11 cellular contexts compared by ENCODE assay signal in the genomic region with DNA sequence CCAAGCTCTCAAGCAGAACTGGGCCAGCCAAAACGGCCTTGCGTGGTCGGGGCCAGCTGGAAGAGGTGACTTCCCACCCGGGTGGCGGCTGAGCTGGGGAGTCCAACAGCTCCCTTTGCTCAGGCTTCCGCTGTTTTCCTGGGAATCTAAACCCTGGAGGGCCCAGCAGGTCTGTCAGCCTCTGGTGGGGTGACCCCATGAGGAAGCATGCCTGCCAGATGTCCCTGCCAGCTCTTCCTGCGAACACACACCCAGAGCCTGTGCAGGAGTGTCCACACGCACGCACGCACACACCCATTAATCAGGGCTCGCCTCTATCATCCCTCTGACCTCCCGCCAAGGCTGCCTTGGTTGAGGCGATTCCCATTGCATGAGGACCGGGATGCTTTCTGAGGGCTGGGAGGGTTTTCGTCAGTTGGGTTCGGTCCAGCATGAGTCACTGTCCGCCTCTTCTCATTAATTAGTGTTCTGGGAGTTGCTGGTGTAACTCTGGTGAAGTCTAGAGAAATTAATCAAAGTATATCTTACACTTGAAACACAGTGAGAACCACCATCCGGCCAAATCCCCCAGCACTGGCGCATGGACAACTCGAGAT.
A peak's percentile ranks its signal among the peaks of the same experiment; 100 is the strongest.
DNase-seq lines count a peak whose midpoint lies in the region; ATAC-seq and TF ChIP-seq lines count a peak whose summit lies in the region.
"Had no signal": no experiment of that assay in that cellular context is flagged by ENCODE, and none has a peak within 500 bp of the region (broad histone marks: within the 10 kb centered on the region; RNA-seq: fewer than 3 reads in every experiment).

No MANE protein-coding gene starts in this region.

- intact Hi-C loops in left lung (cut with DNase I), result no loop called here
- intact Hi-C loops in thyroid gland (cut with DNase I), result no loop called here

- peaks cover 0 to 5% of the 10 kb centered on the region in 2 donors for H3K9me3 ChIP-seq in left lung
- H3K9me3 ChIP-seq in thyroid gland, result no peaks in the 10 kb centered on the region

- WGBS in thyroid gland, 2 donors, result 75 to 79% methylated on average over 17 to 20 of the region's 20 CpGs

- no peak for TF ChIP-seq CTCF in HFF-Myc (IDR thresholded peaks at IDR 0.05; ENCODE audit: low read depth, low read length, missing control alignments)
- TF ChIP-seq CTCF in cardiac fibroblast (IDR thresholded peaks at IDR 0.05; ENCODE audit: low read depth, low read length), result no peak
- TF ChIP-seq CTCF in left lung (IDR thresholded peaks at IDR 0.05), result no peak
- no peak for TF ChIP-seq CTCF in thyroid gland (IDR thresholded peaks at IDR 0.05)

- no peak overlapping the region for H3K4me3 ChIP-seq in HFF-Myc (replicated peaks; ENCODE audit: low read depth, low read length)
- no peak overlapping the region for H3K4me3 ChIP-seq in cardiac fibroblast (replicated peaks in 1 of 2; ENCODE audit: low read depth in 2 of 2, low read length in 2 of 2)
- no peak overlapping the region for H3K4me3 ChIP-seq in left lung
- no peak overlapping the region for H3K4me3 ChIP-seq in thyroid gland (replicated peaks in 1 of 3)

- TF ChIP-seq POLR2A in thyroid gland (IDR thresholded peaks at IDR 0.05), result no peak

- H3K27ac ChIP-seq in left lung, result no peak overlapping the region
- H3K27ac ChIP-seq in thyroid gland, result peak overlapping the region in 1 of 3 donors; percentile 41
- H3K27ac ChIP-seq in caudate nucleus (ENCODE audit: low read depth, low read length), result no peak overlapping the region
- H3K27ac ChIP-seq: WERI-Rb-1 had no signal

- H3K27me3 ChIP-seq in left lung (no peaks in the 10 kb centered on the region), thyroid gland (no peaks in the 10 kb centered on the region)

- peak; percentile 91 for DNase-seq in HFF-Myc (ENCODE audit: extremely low read depth, low read depth)
- peak; percentile 90 to 97 for DNase-seq in cardiac fibroblast (ENCODE audit: low read depth in 2 of 2)
- DNase-seq in left lung, result peak; percentile 69 to 77
- DNase-seq in thyroid gland, result peak; percentile 48 to 50
- no peak for DNase-seq in amniotic stem cell (lab: John Stamatoyannopoulos, UW)
- no peak for DNase-seq in caudate nucleus (lab: John Stamatoyannopoulos, UW)
- DNase-seq in NCI-H748 treated with DMSO at 0.1 percent for 48 hours (lab: John Stamatoyannopoulos, UW), result no peak
- no peak for DNase-seq in germinal center (ENCODE audit: low spot score)
- DNase-seq: activated naive CD4-positive, alpha-beta T cell treated with Interleukin-2 at 50 U/mL for 16 hours; DND-41; WERI-Rb-1 had no signal

- ATAC-seq in left lung, result peak; percentile 81

- no peaks in the 10 kb centered on the region for H3K4me1 ChIP-seq in left lung
- H3K4me1 ChIP-seq in thyroid gland, result no peaks in the 10 kb centered on the region

- H3K36me3 ChIP-seq in left lung (no peaks in the 10 kb centered on the region), thyroid gland (no peaks in the 10 kb centered on the region)
- H3K36me3 ChIP-seq: WERI-Rb-1 had no signal

Comparison
In these comparisons a context has a peak if more than half of its experiments do, and no peak if none do; other contexts are left out.
1. DNase-seq: peak in HFF-Myc (single experiment), cardiac fibroblast (2 of 2), left lung (2 of 2) and thyroid gland (2 of 2); none in amniotic stem cell (single experiment), caudate nucleus (0 of 61), NCI-H748 treated with DMSO at 0.1 percent for 48 hours (single experiment) and germinal center (single experiment).